Comparison of ENCODE assay signal across 1 cellular context in the genomic region with DNA sequence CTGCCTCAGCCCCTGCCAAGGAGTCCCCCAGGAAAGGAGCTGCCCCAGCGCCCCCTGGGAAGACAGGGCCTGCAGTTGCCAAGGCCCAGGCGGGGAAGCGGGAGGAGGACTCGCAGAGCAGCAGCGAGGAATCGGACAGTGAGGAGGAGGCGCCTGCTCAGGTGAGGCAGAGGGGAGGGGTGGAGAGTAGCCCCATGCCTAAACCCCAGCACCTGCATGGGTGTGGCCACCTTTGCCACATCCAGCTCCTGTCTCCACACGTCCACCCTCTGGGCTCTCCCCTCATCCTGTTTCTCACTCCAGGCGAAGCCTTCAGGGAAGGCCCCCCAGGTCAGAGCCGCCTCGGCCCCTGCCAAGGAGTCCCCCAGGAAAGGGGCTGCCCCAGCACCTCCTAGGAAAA.
TF ChIP-seq lines count a peak whose summit lies in the region.

No MANE protein-coding gene starts in this region.

TF ChIP-seq in K562, 482 proteins besides CTCF, POLR2A, EP300 and RAD21:
- TF ChIP-seq GATA2 (CRISPR knock-in tag; IDR thresholded peaks at IDR 0.05) (no peak), POLR2G (IDR thresholded peaks at IDR 0.05; ENCODE audit: low read depth, low read length) (peak; percentile 36), RBFOX2 (IDR thresholded peaks at IDR 0.05; ENCODE audit: low read depth, low read length) (peak; percentile 48)
